Comparison of ENCODE assay signal across 1 cellular context in the genomic region with DNA sequence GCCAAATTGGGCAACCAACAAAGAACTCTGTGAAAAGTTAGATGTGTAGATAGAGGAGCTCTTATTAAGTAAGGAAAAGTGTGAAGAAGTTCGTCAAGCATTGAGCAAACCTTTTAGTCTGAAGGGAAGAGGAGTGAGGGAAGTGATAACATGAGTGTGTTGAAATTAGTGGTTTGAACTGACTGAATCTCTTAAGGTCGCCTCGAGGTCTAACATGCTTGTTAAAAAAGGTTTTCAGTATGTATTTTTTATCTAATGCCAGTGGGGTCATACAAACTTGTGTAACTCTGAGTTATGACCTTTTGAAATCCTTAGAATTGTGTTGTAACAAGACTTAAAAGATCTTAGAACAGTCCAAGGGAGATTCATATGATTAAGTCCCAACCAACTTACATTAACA.
TF ChIP-seq lines count a peak whose summit lies in the region.

No MANE protein-coding gene starts in this region.

TF ChIP-seq in HepG2, 621 proteins besides CTCF, POLR2A, EP300 and RAD21:
- TF ChIP-seq ZNF451 (CRISPR knock-in tag; IDR thresholded peaks at IDR 0.05), result no peak
- no peak for TF ChIP-seq ZNF563 (CRISPR knock-in tag; IDR thresholded peaks at IDR 0.05)
- no peak for TF ChIP-seq DNMT1 (CRISPR knock-in tag; IDR thresholded peaks at IDR 0.05)
- TF ChIP-seq ZNF800 (CRISPR knock-in tag; IDR thresholded peaks at IDR 0.05), result no peak
- TF ChIP-seq, protein P1, sequence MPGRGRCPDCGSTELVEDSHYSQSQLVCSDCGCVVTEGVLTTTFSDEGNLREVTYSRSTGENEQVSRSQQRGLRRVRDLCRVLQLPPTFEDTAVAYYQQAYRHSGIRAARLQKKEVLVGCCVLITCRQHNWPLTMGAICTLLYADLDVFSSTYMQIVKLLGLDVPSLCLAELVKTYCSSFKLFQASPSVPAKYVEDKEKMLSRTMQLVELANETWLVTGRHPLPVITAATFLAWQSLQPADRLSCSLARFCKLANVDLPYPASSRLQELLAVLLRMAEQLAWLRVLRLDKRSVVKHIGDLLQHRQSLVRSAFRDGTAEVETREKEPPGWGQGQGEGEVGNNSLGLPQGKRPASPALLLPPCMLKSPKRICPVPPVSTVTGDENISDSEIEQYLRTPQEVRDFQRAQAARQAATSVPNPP (CRISPR knock-in tag; IDR thresholded peaks at IDR 0.05), result no peak
- no peak for TF ChIP-seq ZNF263 (CRISPR knock-in tag; IDR thresholded peaks at IDR 0.05)
- no peak for TF ChIP-seq THAP8 (CRISPR knock-in tag; IDR thresholded peaks at IDR 0.05; ENCODE audit: borderline replicate concordance)
- TF ChIP-seq GABPB1 (CRISPR knock-in tag; IDR thresholded peaks at IDR 0.05), result no peak
- TF ChIP-seq PTBP1 (IDR thresholded peaks at IDR 0.05; ENCODE audit: low read depth, low read length, poor library complexity, severe bottlenecking), result no peak
- TF ChIP-seq TARDBP (CRISPR knock-in tag; IDR thresholded peaks at IDR 0.05), result no peak
- TF ChIP-seq ZNF614 (CRISPR knock-in tag; IDR thresholded peaks at IDR 0.05; ENCODE audit: borderline replicate concordance), result no peak
- TF ChIP-seq ZNF460 (CRISPR knock-in tag; IDR thresholded peaks at IDR 0.05; ENCODE audit: borderline replicate concordance), result no peak
- TF ChIP-seq NR3C1 (CRISPR knock-in tag; IDR thresholded peaks at IDR 0.05), result no peak
- no peak for TF ChIP-seq FOXK1 (CRISPR knock-in tag; IDR thresholded peaks at IDR 0.05; ENCODE audit: borderline replicate concordance, low read depth)
